8 cellular contexts compared by ENCODE assay signal in genomic region chr20:62616728-62617621, GRCh38.
DNase-seq lines count a peak whose midpoint lies in the region; ATAC-seq and TF ChIP-seq lines count a peak whose summit lies in the region.

No MANE protein-coding gene starts in this region.

- in situ Hi-C loops in astrocyte of the cerebellum (cut with HindIII; ENCODE audit: low sequenced_read_pairs) = no loop called here

- DNase-seq in DMS153 treated with DMSO at 0.1 percent for 48 hours (lab: John Stamatoyannopoulos, UW; ENCODE audit: unreplicated experiment) (peak; percentile 69), NCI-H1092 (lab: John Stamatoyannopoulos, UW) (peak; percentile 52), T-helper 9 cell (peak; percentile 48), astrocyte of the cerebellum (ENCODE audit: low read depth) (no peak), hypothalamus (lab: John Stamatoyannopoulos, UW) (peak in 38 of 51 donors; percentile 4 to 65 (median 32))
- peak; percentile 55 to 73 for DNase-seq in stimulated activated CD4-positive, alpha-beta T cell treated with anti-CD3 and anti-CD28 coated beads, Interleukin-12 subunit alpha, Interleukin-12 subunit beta, amount 100 ng/mL, for 24 hours (ENCODE audit: low read depth in 2 of 2)

- TF ChIP-seq CTCF in astrocyte of the cerebellum (IDR thresholded peaks at IDR 0.05; ENCODE audit: low read depth, low read length, missing control alignments) = peak; percentile 99

- ATAC-seq in GM21825 (IDR thresholded peaks at IDR 0.05; ENCODE audit: unreplicated experiment) (peak; percentile 42), HG02852 (IDR thresholded peaks at IDR 0.05; ENCODE audit: unreplicated experiment) (no peak)

- H3K4me3 ChIP-seq in astrocyte of the cerebellum (ENCODE audit: low read depth, low read length) = no peak overlapping the region
